ENCODE assay signal across 18 cellular contexts in genomic region chr5:55218966-55219365, GRCh38. TPM values are rescaled to one million over a fixed set of nuclear protein-coding genes. Genes with fewer than 3 reads are reported as not detected.
DNase-seq lines count a peak whose midpoint lies in the region; ATAC-seq and TF ChIP-seq lines count a peak whose summit lies in the region.
"Had no signal": no experiment of that assay in that cellular context is flagged by ENCODE, and none has a peak within 500 bp of the region (broad histone marks: within the 10 kb centered on the region; RNA-seq: fewer than 3 reads in every experiment).

No MANE protein-coding gene starts in this region.

- TF ChIP-seq EP300 in upper lobe of left lung (IDR thresholded peaks at IDR 0.05) = peak in 1 of 4 donors; percentile 27

- peaks cover 55 to 81% (median 59%) of the 10 kb centered on the region in 5 donors for H3K27me3 Mint-ChIP-seq in naive thymus-derived CD4-positive, alpha-beta T cell
- peaks cover 62% of the 10 kb centered on the region for H3K27me3 Mint-ChIP-seq in activated naive CD8-positive, alpha-beta T cell treated with anti-CD3 and anti-CD28 coated beads for 36 hours

- no peak overlapping the region for H3K4me3 Mint-ChIP-seq in naive thymus-derived CD4-positive, alpha-beta T cell
- H3K4me3 Mint-ChIP-seq in activated naive CD8-positive, alpha-beta T cell treated with anti-CD3 and anti-CD28 coated beads for 36 hours = no peak overlapping the region
- H3K4me3 Mint-ChIP-seq: activated naive CD8-positive, alpha-beta T cell treated with anti-CD3 and anti-CD28 coated beads, Interleukin-2, amount 50 U/mL, for 24 hours; nephron progenitor cell had no signal

- no peaks in the 10 kb centered on the region for H3K9me3 ChIP-seq in upper lobe of left lung
- H3K9me3 ChIP-seq in naive thymus-derived CD4-positive, alpha-beta T cell (ENCODE audit: control insufficient read depth in 2 of 3, low read length in 3 of 3) = no peaks in the 10 kb centered on the region
- H3K9me3 ChIP-seq: A549, SJCRH30, spleen, vagina had no signal

- no peak overlapping the region for H3K4me3 ChIP-seq in upper lobe of left lung
- no peak overlapping the region for H3K4me3 ChIP-seq in naive thymus-derived CD4-positive, alpha-beta T cell (ENCODE audit: low read length)
- H3K4me3 ChIP-seq: A549, SJCRH30, spleen, vagina had no signal

- H3K36me3 ChIP-seq in upper lobe of left lung = no peaks in the 10 kb centered on the region
- H3K36me3 ChIP-seq in naive thymus-derived CD4-positive, alpha-beta T cell (ENCODE audit: control insufficient read depth in 2 of 3, insufficient read depth in 3 of 3, low read length in 3 of 3) = no peaks in the 10 kb centered on the region
- H3K36me3 ChIP-seq: SJCRH30, spleen, vagina, WERI-Rb-1 had no signal

- CTCF ChIA-PET in naive thymus-derived CD4-positive, alpha-beta T cell (lab: Charles Lee) = no interaction called here

- peaks cover 0 to 42% (median 26%) of the 10 kb centered on the region in 4 donors for H3K27me3 ChIP-seq in upper lobe of left lung
- peaks cover 0 to 32% of the 10 kb centered on the region in 2 donors for H3K27me3 ChIP-seq in naive thymus-derived CD4-positive, alpha-beta T cell (ENCODE audit: control insufficient read depth in 2 of 2, insufficient read depth in 2 of 2, low read length in 2 of 2)
- H3K27me3 ChIP-seq: SJCRH30, vagina had no signal

- peak in 1 of 2 donors; percentile 44 for ATAC-seq in upper lobe of left lung (ENCODE audit: low FRiP score in 2 of 2)
- ATAC-seq in naive thymus-derived CD4-positive, alpha-beta T cell = no peak
- no peak for ATAC-seq in HG03135 (IDR thresholded peaks at IDR 0.05; ENCODE audit: unreplicated experiment)
- ATAC-seq: A549; activated naive CD8-positive, alpha-beta T cell treated with anti-CD3 and anti-CD28 coated beads, Interleukin-2, amount 50 U/mL, for 24 hours had no signal

- POLR2A ChIA-PET in naive thymus-derived CD4-positive, alpha-beta T cell (lab: Charles Lee) = interaction anchor here (0.6 kb wide), 1 partner anchor 591 kb away, joined by 4 read pairs; no protein-coding TSS in a partner anchor

- intact Hi-C loops in naive thymus-derived CD4-positive, alpha-beta T cell (cut with micrococcal nuclease) = no loop called here

- H3K27ac Mint-ChIP-seq in naive thymus-derived CD4-positive, alpha-beta T cell = no peak overlapping the region
- no peak overlapping the region for H3K27ac Mint-ChIP-seq in activated naive CD8-positive, alpha-beta T cell treated with anti-CD3 and anti-CD28 coated beads for 36 hours
- H3K27ac Mint-ChIP-seq: activated naive CD8-positive, alpha-beta T cell treated with anti-CD3 and anti-CD28 coated beads, Interleukin-2, amount 50 U/mL, for 24 hours; nephron progenitor cell had no signal

- DNase-seq in NCI-H2081 (lab: John Stamatoyannopoulos, UW) (peak; percentile 40 to 53), NCI-H2081 treated with DMSO at 0.1 percent for 48 hours (lab: John Stamatoyannopoulos, UW) (no peak), NCI-H526 treated with DMSO at 0.1 percent for 48 hours (lab: John Stamatoyannopoulos, UW) (peak; percentile 73), iPS-NIHi11 (ENCODE audit: low spot score) (peak; percentile 74), upper lobe of left lung (peak; percentile 28 to 90)
- DNase-seq in naive thymus-derived CD4-positive, alpha-beta T cell = no peak
- DNase-seq in activated naive CD8-positive, alpha-beta T cell treated with anti-CD3 and anti-CD28 coated beads for 36 hours = no peak
- DNase-seq: activated CD8-positive, alpha-beta memory T cell treated with anti-CD3 and anti-CD28 coated beads, Interleukin-2, amount 50 U/mL, for 4 hours; activated naive CD8-positive, alpha-beta T cell treated with anti-CD3 and anti-CD28 coated beads, Interleukin-2, amount 50 U/mL, for 24 hours; kidney glomerular epithelial cell; NCI-H524 treated with DMSO at 0.1 percent for 48 hours; nephron progenitor cell; SJCRH30; spleen; WERI-Rb-1 had no signal

- no peak for TF ChIP-seq POLR2A in upper lobe of left lung (IDR thresholded peaks at IDR 0.05)

- H3K4me1 Mint-ChIP-seq in naive thymus-derived CD4-positive, alpha-beta T cell = peaks cover 13 to 35% (median 27%) of the 10 kb centered on the region in 7 donors
- peaks cover 22% of the 10 kb centered on the region for H3K4me1 Mint-ChIP-seq in activated naive CD8-positive, alpha-beta T cell treated with anti-CD3 and anti-CD28 coated beads for 36 hours

- H3K27ac ChIP-seq in upper lobe of left lung = no peak overlapping the region
- H3K27ac ChIP-seq in naive thymus-derived CD4-positive, alpha-beta T cell (ENCODE audit: low read depth, low read length) = no peak overlapping the region
- H3K27ac ChIP-seq: A549, SJCRH30, spleen, vagina, WERI-Rb-1 had no signal

- peaks cover 18 to 21% (median 20%) of the 10 kb centered on the region in 4 donors for H3K4me1 ChIP-seq in upper lobe of left lung
- peaks cover 8 to 16% of the 10 kb centered on the region in 2 donors for H3K4me1 ChIP-seq in naive thymus-derived CD4-positive, alpha-beta T cell (ENCODE audit: control insufficient read depth in 2 of 2, insufficient read depth in 2 of 2, low read length in 2 of 2)
- H3K4me1 ChIP-seq: A549, SJCRH30 had no signal

- peaks cover 0 to 5% (median 0%) of the 10 kb centered on the region in 11 donors for H3K9me3 Mint-ChIP-seq in naive thymus-derived CD4-positive, alpha-beta T cell
- H3K9me3 Mint-ChIP-seq in activated naive CD8-positive, alpha-beta T cell treated with anti-CD3 and anti-CD28 coated beads for 36 hours = no peaks in the 10 kb centered on the region
- H3K9me3 Mint-ChIP-seq: activated naive CD8-positive, alpha-beta T cell treated with anti-CD3 and anti-CD28 coated beads, Interleukin-2, amount 50 U/mL, for 24 hours had no signal

- no peak for TF ChIP-seq CTCF in upper lobe of left lung (IDR thresholded peaks at IDR 0.05)

- peaks cover 0 to 5% (median 0%) of the 10 kb centered on the region in 5 donors for H3K36me3 Mint-ChIP-seq in naive thymus-derived CD4-positive, alpha-beta T cell
- no peaks in the 10 kb centered on the region for H3K36me3 Mint-ChIP-seq in activated naive CD8-positive, alpha-beta T cell treated with anti-CD3 and anti-CD28 coated beads for 36 hours

- WGBS in upper lobe of left lung, 2 donors = 39 to 41% methylated on average over 4 of the region's 4 CpGs

RNA-seq across cellular contexts. Expression of gene MCIDAS, which starts 8.1 kb away (rescaled TPM):
- total RNA-seq in upper lobe of left lung = 1 to 10 TPM in 1 of 6 donors, under 1 TPM in 3, not detected in 2; 0.22 to 2.2 (median 0.45) TPM
- not detected for total RNA-seq in naive thymus-derived CD4-positive, alpha-beta T cell
- not detected for polyA plus RNA-seq in naive thymus-derived CD4-positive, alpha-beta T cell
- under 1 TPM; 0.31 to 0.32 TPM for total RNA-seq in activated naive CD8-positive, alpha-beta T cell treated with anti-CD3 and anti-CD28 coated beads for 36 hours
- total RNA-seq: spleen, vagina had no signal
- polyA plus RNA-seq: spleen had no signal

RNA-seq across cellular contexts. Expression of gene CCNO, which starts 14.4 kb away (rescaled TPM):
- total RNA-seq in upper lobe of left lung = 1 to 10 TPM in 4 of 6 donors, under 1 TPM in 1, not detected in 1; 0.31 to 8.5 (median 2.4) TPM
- not detected for total RNA-seq in naive thymus-derived CD4-positive, alpha-beta T cell
- polyA plus RNA-seq in naive thymus-derived CD4-positive, alpha-beta T cell = not detected
- total RNA-seq in activated naive CD8-positive, alpha-beta T cell treated with anti-CD3 and anti-CD28 coated beads for 36 hours = under 1 TPM in 1 of 2 experiments, not detected in 1; 0.14 TPM
- total RNA-seq: spleen, vagina had no signal

RNA-seq across cellular contexts. Expression of gene CDC20B, which starts 46.0 kb away (rescaled TPM):
- total RNA-seq in upper lobe of left lung = 1 to 10 TPM in 3 of 6 donors, under 1 TPM in 3; 0.09 to 5.5 (median 1.5) TPM
- total RNA-seq in naive thymus-derived CD4-positive, alpha-beta T cell = under 1 TPM in 1 of 5 experiments, not detected in 4; 0.44 TPM
- not detected for polyA plus RNA-seq in naive thymus-derived CD4-positive, alpha-beta T cell
- not detected for total RNA-seq in activated naive CD8-positive, alpha-beta T cell treated with anti-CD3 and anti-CD28 coated beads for 36 hours
- total RNA-seq: spleen, vagina had no signal
- polyA plus RNA-seq: spleen had no signal

RNA-seq across cellular contexts. Expression of gene GPX8, which starts 59.0 kb away (rescaled TPM):
- total RNA-seq in upper lobe of left lung = 10 to 100 TPM in 1 of 6 donors, 1 to 10 TPM in 5; 2.1 to 15.5 (median 4.3) TPM
- total RNA-seq in naive thymus-derived CD4-positive, alpha-beta T cell = not detected
- polyA plus RNA-seq in naive thymus-derived CD4-positive, alpha-beta T cell = not detected
- total RNA-seq in activated naive CD8-positive, alpha-beta T cell treated with anti-CD3 and anti-CD28 coated beads for 36 hours = not detected

Comparison
In these comparisons a context has a peak if more than half of its experiments do, and no peak if none do; other contexts are left out.
1. DNase-seq: peak in NCI-H2081 (2 of 2), NCI-H526 treated with DMSO at 0.1 percent for 48 hours (single experiment), iPS-NIHi11 (single experiment) and upper lobe of left lung (2 of 2); none in NCI-H2081 treated with DMSO at 0.1 percent for 48 hours (single experiment), naive thymus-derived CD4-positive, alpha-beta T cell (0 of 9) and activated naive CD8-positive, alpha-beta T cell treated with anti-CD3 and anti-CD28 coated beads for 36 hours (single experiment).